Comparison of ENCODE assay signal across 8 cellular contexts in genomic region chr5:41973887-41974286, GRCh38.
"Had no signal": no experiment of that assay in that cellular context is flagged by ENCODE, and none has a peak within 500 bp of the region (broad histone marks: within the 10 kb centered on the region; RNA-seq: fewer than 3 reads in every experiment).

No MANE protein-coding gene starts in this region.

- H3K4me3 ChIP-seq: GM12878 had no signal

- ATAC-seq: GM12878 had no signal

- FAIRE-seq: G401.6, GM12878, GM12891, GM12892, GM18507, GM19239 had no signal

- DNase-seq: GDM1, GF-D8 had no signal
